Comparison of ENCODE assay signal across 15 cellular contexts in the genomic region with DNA sequence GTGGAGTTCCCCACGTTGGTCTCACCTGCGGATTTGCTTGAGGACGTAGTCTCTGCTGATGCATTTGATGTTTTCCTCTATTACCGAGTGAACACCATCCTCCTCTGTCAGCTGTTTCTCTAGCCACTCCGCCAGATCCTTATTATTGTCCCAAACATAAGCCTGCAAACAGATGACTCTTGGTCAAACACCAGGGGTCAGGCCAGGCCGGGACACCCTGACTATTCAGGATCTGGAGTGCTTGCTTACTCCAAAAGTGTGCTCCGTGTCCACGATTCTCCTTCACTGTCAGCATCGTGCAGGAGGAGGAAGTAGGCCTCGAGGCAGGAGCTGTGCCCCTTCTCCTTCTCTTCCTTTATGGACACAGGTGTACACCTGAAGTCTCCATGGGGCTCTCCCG.
DNase-seq lines count a peak whose midpoint lies in the region; ATAC-seq and TF ChIP-seq lines count a peak whose summit lies in the region.
"Had no signal": no experiment of that assay in that cellular context is flagged by ENCODE, and none has a peak within 500 bp of the region (broad histone marks: within the 10 kb centered on the region; RNA-seq: fewer than 3 reads in every experiment).

No MANE protein-coding gene starts in this region.

- TF ChIP-seq CTCF in choroid plexus epithelial cell (conservative IDR thresholded peaks at IDR 0.05; ENCODE audit: low read depth, low read length) (peak; percentile 12), neural crest cell (conservative IDR thresholded peaks at IDR 0.05) (peak; percentile 23)

- H3K27me3 ChIP-seq in CD4-positive, alpha-beta memory T cell (ENCODE audit: insufficient read depth, low read length), result no peaks in the 10 kb centered on the region
- H3K27me3 ChIP-seq: right atrium auricular region had no signal

- H3K27me3 Mint-ChIP-seq in CD4-positive, alpha-beta memory T cell, result no peaks in the 10 kb centered on the region
- H3K27me3 Mint-ChIP-seq in neural crest cell (ENCODE audit: low read depth), result no peaks in the 10 kb centered on the region
- H3K27me3 Mint-ChIP-seq: IgD-negative memory B cell had no signal

- POLR2A ChIA-PET in CD4-positive, alpha-beta memory T cell (lab: Charles Lee; ENCODE audit: partially characterized antibody), result no interaction called here

- H3K9me3 ChIP-seq in CD4-positive, alpha-beta memory T cell (ENCODE audit: control insufficient read depth in 1 of 2, low read length in 2 of 2), result no peaks in the 10 kb centered on the region
- H3K9me3 ChIP-seq in KOPT-K1 (ENCODE audit: insufficient read depth, low read length, poor library complexity, severe bottlenecking), result no peaks in the 10 kb centered on the region
- H3K9me3 ChIP-seq: right atrium auricular region had no signal

- H3K27ac ChIP-seq in CD4-positive, alpha-beta memory T cell (ENCODE audit: low read depth, low read length), result peak overlapping the region; percentile 71
- peak overlapping the region; percentile 59 for H3K27ac ChIP-seq in KOPT-K1 (ENCODE audit: low read depth, low read length, poor library complexity, severe bottlenecking)
- H3K27ac ChIP-seq: right atrium auricular region had no signal

- peak overlapping the region; percentile 84 to 97 (median 95) for H3K27ac Mint-ChIP-seq in CD4-positive, alpha-beta memory T cell
- H3K27ac Mint-ChIP-seq in neural crest cell (ENCODE audit: unreplicated experiment), result peak overlapping the region; percentile 89

- H3K36me3 Mint-ChIP-seq in CD4-positive, alpha-beta memory T cell, result peaks cover 1 to 28% of the 10 kb centered on the region in 2 donors
- peaks cover 30% of the 10 kb centered on the region for H3K36me3 Mint-ChIP-seq in neural crest cell (ENCODE audit: low read depth)

- peaks cover 43% of the 10 kb centered on the region for H3K4me1 ChIP-seq in CD4-positive, alpha-beta memory T cell (ENCODE audit: insufficient read depth, low read length)
- H3K4me1 ChIP-seq: right atrium auricular region had no signal

- H3K9me3 Mint-ChIP-seq in CD4-positive, alpha-beta memory T cell, result no peaks in the 10 kb centered on the region
- no peaks in the 10 kb centered on the region for H3K9me3 Mint-ChIP-seq in neural crest cell
- H3K9me3 Mint-ChIP-seq: IgD-negative memory B cell had no signal

- H3K36me3 ChIP-seq in CD4-positive, alpha-beta memory T cell (ENCODE audit: insufficient read depth, low read length), result no peaks in the 10 kb centered on the region
- H3K36me3 ChIP-seq in KOPT-K1 (ENCODE audit: insufficient read depth, low read length), result peaks cover 93% of the 10 kb centered on the region

- CTCF ChIA-PET in CD4-positive, alpha-beta memory T cell (lab: Charles Lee; ENCODE audit: partially characterized antibody), result interaction anchor here (1.2 kb wide), 1 partner anchor 41 kb away, joined by 5 read pairs; no protein-coding TSS in a partner anchor

- intact Hi-C loops in CD4-positive, alpha-beta memory T cell (cut with micrococcal nuclease), result no loop called here

- DNase-seq in CD4-positive, alpha-beta memory T cell, result no peak
- no peak for DNase-seq in choroid plexus epithelial cell (ENCODE audit: low read depth)
- no peak for DNase-seq in neural crest cell (ENCODE audit: low read depth, low spot score)
- no peak for DNase-seq in AG20443 (ENCODE audit: low spot score)
- DNase-seq: activated CD4-positive, CD25-positive, alpha-beta regulatory T cell treated with anti-CD3 and anti-CD28 coated beads, Interleukin-2, amount 50 U/mL, for 72 hours; activated gamma-delta T cell; GF-D8; GOT3; islet precursor cell; OCI-M1 had no signal

- H3K4me3 Mint-ChIP-seq in CD4-positive, alpha-beta memory T cell, result peak overlapping the region in 6 of 8 donors; percentile 11 to 85 (median 60)
- peak overlapping the region; percentile 15 for H3K4me3 Mint-ChIP-seq in neural crest cell
- H3K4me3 Mint-ChIP-seq: IgD-negative memory B cell had no signal

- ATAC-seq in GM18511 (IDR thresholded peaks at IDR 0.05; ENCODE audit: unreplicated experiment), result no peak
- no peak for ATAC-seq in GM21723 (IDR thresholded peaks at IDR 0.05; ENCODE audit: unreplicated experiment)

- H3K4me1 Mint-ChIP-seq in CD4-positive, alpha-beta memory T cell, result peaks cover 36 to 63% (median 43%) of the 10 kb centered on the region in 4 donors
- peaks cover 40% of the 10 kb centered on the region for H3K4me1 Mint-ChIP-seq in neural crest cell

- H3K4me3 ChIP-seq in CD4-positive, alpha-beta memory T cell (ENCODE audit: low read length in 2 of 2), result no peak overlapping the region
- no peak overlapping the region for H3K4me3 ChIP-seq in choroid plexus epithelial cell (ENCODE audit: low read depth, low read length)
- H3K4me3 ChIP-seq: right atrium auricular region had no signal
